18 cellular contexts compared by ENCODE assay signal in the genomic region with DNA sequence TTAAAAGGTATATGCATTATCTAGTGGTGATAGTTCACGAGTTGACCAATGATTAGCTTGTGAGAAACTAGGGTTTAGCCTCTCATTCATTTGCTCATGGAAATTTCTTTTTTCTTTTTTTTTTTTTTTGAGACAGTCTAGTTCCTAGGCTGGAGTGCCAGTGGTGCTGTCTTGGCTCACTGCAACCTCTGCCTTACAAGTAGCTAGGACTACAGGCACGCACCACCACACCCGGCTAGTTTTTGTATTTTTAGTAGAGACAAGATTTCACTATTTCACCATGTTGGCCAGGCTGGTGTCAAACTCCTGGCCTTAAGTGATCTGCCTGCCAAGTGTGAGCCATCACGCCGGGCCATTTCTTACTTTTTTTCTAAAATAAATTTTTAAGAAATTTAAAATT.
"Had no signal": no experiment of that assay in that cellular context is flagged by ENCODE, and none has a peak within 500 bp of the region (broad histone marks: within the 10 kb centered on the region; RNA-seq: fewer than 3 reads in every experiment).

No MANE protein-coding gene starts in this region.

- DNase-seq: dermis blood vessel endothelial cell; dorsolateral prefrontal cortex; effector CD4-positive, alpha-beta T cell; effector memory CD4-positive, alpha-beta T cell; foreskin keratinocyte; heart left ventricle; left cardiac atrium; left lung; left ventricle myocardium superior; lower lobe of right lung; mesenchymal stem cell; mucosa of descending colon; naive B cell had no signal

- H3K4me1 Mint-ChIP-seq: mesothelial cell of epicardium had no signal

- H3K27ac ChIP-seq: coronary artery, esophagus muscularis mucosa, foreskin keratinocyte, hepatocyte, left lung, lower lobe of right lung had no signal

- ATAC-seq: foreskin keratinocyte, gastroesophageal sphincter, heart left ventricle, left cardiac atrium, left lung, lower lobe of right lung, mucosa of descending colon had no signal

- H3K9me3 Mint-ChIP-seq: naive B cell had no signal

- H3K27me3 ChIP-seq: dorsolateral prefrontal cortex, esophagus muscularis mucosa, foreskin keratinocyte, gastroesophageal sphincter, heart left ventricle, hepatocyte, left lung had no signal

- H3K9me3 ChIP-seq: esophagus muscularis mucosa, gastroesophageal sphincter, heart left ventricle, left lung, lower lobe of right lung, mucosa of descending colon had no signal

- H3K4me3 ChIP-seq: coronary artery, dorsolateral prefrontal cortex, esophagus muscularis mucosa, gastroesophageal sphincter, heart left ventricle, hepatocyte, left lung, lower lobe of right lung, mucosa of descending colon had no signal

- H3K4me1 ChIP-seq: foreskin keratinocyte had no signal

- H3K4me3 Mint-ChIP-seq: mesothelial cell of epicardium, naive B cell had no signal

- H3K27me3 Mint-ChIP-seq: naive B cell had no signal
